In genomic region chr11:65834202-65834601, GRCh38 we compare ENCODE assay signal across 8 cellular contexts. TPM values are rescaled to one million over a fixed set of nuclear protein-coding genes. Genes with fewer than 3 reads are reported as not detected.
DNase-seq lines count a peak whose midpoint lies in the region; ATAC-seq, FAIRE-seq and TF ChIP-seq lines count a peak whose summit lies in the region.

No MANE protein-coding gene starts in this region.

- peaks cover 0 to 10% (median 5%) of the 10 kb centered on the region in 4 donors for H3K4me1 Mint-ChIP-seq in CD4-positive, CD25-positive, alpha-beta regulatory T cell

- H3K79me2 ChIP-seq in KMS-11 (ENCODE audit: insufficient read depth, low read depth), result no peaks in the 10 kb centered on the region

- peak overlapping the region; percentile 71 for H3K4me2 ChIP-seq in KMS-11

- peak overlapping the region; percentile 87 for H2AFZ ChIP-seq in KMS-11 (ENCODE audit: low read depth)

- peaks cover 4% of the 10 kb centered on the region for H3K27me3 ChIP-seq in CD4-positive, CD25-positive, alpha-beta regulatory T cell (ENCODE audit: control insufficient read depth, insufficient read depth, low read length)
- H3K27me3 ChIP-seq in KMS-11 (ENCODE audit: insufficient read depth, low read depth) (peaks cover 16% of the 10 kb centered on the region), esophagus squamous epithelium (peaks cover 0 to 16% (median 0%) of the 10 kb centered on the region in 4 donors), pancreas (no peaks in the 10 kb centered on the region)

- WGBS in esophagus squamous epithelium, 2 donors, result 21 to 32% methylated on average over 4 to 5 of the region's 6 CpGs
- 34 to 37% methylated on average over 6 of the region's 6 CpGs for WGBS in pancreas, 2 donors

- intact Hi-C loops in esophagus squamous epithelium (cut with DNase I) (no loop called here), pancreas (cut with DNase I) (no loop called here)

- H3K9me3 ChIP-seq in CD4-positive, CD25-positive, alpha-beta regulatory T cell (ENCODE audit: control insufficient read depth in 2 of 2, low read length in 2 of 2), result no peaks in the 10 kb centered on the region
- no peaks in the 10 kb centered on the region for H3K9me3 ChIP-seq in esophagus squamous epithelium
- H3K9me3 ChIP-seq in pancreas, result no peaks in the 10 kb centered on the region

- H3K9ac ChIP-seq in KMS-11, result no peak overlapping the region; the same call in 1 of the 2 replicates

- no peak for ATAC-seq in CD4-positive, CD25-positive, alpha-beta regulatory T cell (ENCODE audit: low read depth in 2 of 2)
- peak in 1 of 4 donors; percentile 3 for ATAC-seq in pancreas
- no peak for ATAC-seq in GM19351 (IDR thresholded peaks at IDR 0.05; ENCODE audit: unreplicated experiment)

- no peaks in the 10 kb centered on the region for H3K36me3 ChIP-seq in CD4-positive, CD25-positive, alpha-beta regulatory T cell (ENCODE audit: control insufficient read depth, insufficient read depth, low read length)
- H3K36me3 ChIP-seq in KMS-11 (ENCODE audit: insufficient read depth) (no peaks in the 10 kb centered on the region), esophagus squamous epithelium (no peaks in the 10 kb centered on the region), pancreas (no peaks in the 10 kb centered on the region)

- no peak for DNase-seq in CD4-positive, CD25-positive, alpha-beta regulatory T cell
- no peak for DNase-seq in esophagus squamous epithelium (lab: John Stamatoyannopoulos, UW)
- no peak for DNase-seq in pancreas
- no peak for DNase-seq in hypothalamus (lab: John Stamatoyannopoulos, UW)
- no peak for DNase-seq in SK-N-DZ (ENCODE audit: low spot score)
- no peak for DNase-seq in SW 1271 (lab: John Stamatoyannopoulos, UW)

- no peaks in the 10 kb centered on the region for H3K36me3 Mint-ChIP-seq in CD4-positive, CD25-positive, alpha-beta regulatory T cell

- TF ChIP-seq POLR2A in esophagus squamous epithelium (IDR thresholded peaks at IDR 0.05), result no peak

- no peaks in the 10 kb centered on the region for H3K9me3 Mint-ChIP-seq in CD4-positive, CD25-positive, alpha-beta regulatory T cell

- peaks cover 15% of the 10 kb centered on the region for H3K27me3 Mint-ChIP-seq in CD4-positive, CD25-positive, alpha-beta regulatory T cell

- H3K4me3 ChIP-seq in CD4-positive, CD25-positive, alpha-beta regulatory T cell (ENCODE audit: low read depth, low read length), result peak overlapping the region; percentile 70
- no peak overlapping the region for H3K4me3 ChIP-seq in KMS-11 (IDR thresholded peaks at IDR 0.05; ENCODE audit: insufficient read depth, low read depth, low read length)
- H3K4me3 ChIP-seq in esophagus squamous epithelium, result peak overlapping the region; percentile 37 to 75 (median 54)
- peak overlapping the region in 3 of 4 donors; percentile 33 to 58 (median 42) for H3K4me3 ChIP-seq in pancreas

- H4K20me1 ChIP-seq in KMS-11 (ENCODE audit: insufficient read depth), result no peaks in the 10 kb centered on the region

- FAIRE-seq in pancreas (lab: Jason Lieb, UNC), result no peak

- no peak for TF ChIP-seq CTCF in KMS-11 (conservative IDR thresholded peaks at IDR 0.05; ENCODE audit: low read depth, low read length)
- no peak for TF ChIP-seq CTCF in esophagus squamous epithelium (IDR thresholded peaks at IDR 0.05)
- TF ChIP-seq CTCF in pancreas (IDR thresholded peaks at IDR 0.05), result no peak

- peaks cover 17% of the 10 kb centered on the region for H3K4me1 ChIP-seq in CD4-positive, CD25-positive, alpha-beta regulatory T cell (ENCODE audit: control insufficient read depth, insufficient read depth, low read length, poor library complexity, severe bottlenecking)
- H3K4me1 ChIP-seq in KMS-11 (ENCODE audit: low read depth, poor library complexity, severe bottlenecking) (peaks cover 8% of the 10 kb centered on the region), esophagus squamous epithelium (peaks cover 0 to 19% (median 12%) of the 10 kb centered on the region in 3 donors), pancreas (no peaks in the 10 kb centered on the region)

- no peak overlapping the region for H3K4me3 Mint-ChIP-seq in CD4-positive, CD25-positive, alpha-beta regulatory T cell

- H3K27ac ChIP-seq in CD4-positive, CD25-positive, alpha-beta regulatory T cell (ENCODE audit: insufficient read depth, low read length, poor library complexity, severe bottlenecking), result no peak overlapping the region
- no peak overlapping the region for H3K27ac ChIP-seq in KMS-11
- H3K27ac ChIP-seq in esophagus squamous epithelium, result no peak overlapping the region
- no peak overlapping the region for H3K27ac ChIP-seq in pancreas

- no peak overlapping the region for H3K27ac Mint-ChIP-seq in CD4-positive, CD25-positive, alpha-beta regulatory T cell

RNA-seq across cellular contexts. Expression of gene SNX32, which starts 0.4 kb away (rescaled TPM):
- 0.44 TPM for total RNA-seq in CD4-positive, CD25-positive, alpha-beta regulatory T cell
- polyA plus RNA-seq in CD4-positive, CD25-positive, alpha-beta regulatory T cell, result 1 to 10 TPM in 1 of 4 donors, under 1 TPM in 3; 0.32 to 1.3 (median 0.48) TPM
- under 1 TPM in 1 of 4 donors, not detected in 3; 0.38 TPM for total RNA-seq in esophagus squamous epithelium
- under 1 TPM in 4 of 6 donors, not detected in 2; 0.12 to 0.75 (median 0.43) TPM for total RNA-seq in pancreas
- under 1 TPM; 0.23 to 0.30 TPM for polyA plus RNA-seq in pancreas
- 1.2 and 2.7 TPM in 2 replicates for polyA plus RNA-seq in SK-N-DZ (2014; cell fraction: cytosol; rRNA removed)
- 22.4 and 22.5 TPM in 2 replicates for polyA plus RNA-seq in SK-N-DZ (2014; cell fraction: nucleus; rRNA removed)

RNA-seq across cellular contexts. Expression of gene CFL1, which starts 23.8 kb away (rescaled TPM):
- 737 TPM for total RNA-seq in CD4-positive, CD25-positive, alpha-beta regulatory T cell
- 1,000 to 10,000 TPM; 2,250 to 3,209 (median 2,591) TPM for polyA plus RNA-seq in CD4-positive, CD25-positive, alpha-beta regulatory T cell
- total RNA-seq in esophagus squamous epithelium (100 to 1,000 TPM; 453 to 833 (median 750) TPM), pancreas (100 to 1,000 TPM in 4 of 6 donors, 10 to 100 TPM in 2; 87.8 to 311 (median 148) TPM)
- polyA plus RNA-seq in pancreas, result 100 to 1,000 TPM; 164 to 231 TPM
- 895 and 922 TPM in 2 replicates for polyA plus RNA-seq in SK-N-DZ (2014; cell fraction: cytosol; rRNA removed)
- polyA plus RNA-seq in SK-N-DZ (2014; cell fraction: nucleus; rRNA removed), result 402 and 457 TPM in 2 replicates

RNA-seq across cellular contexts. Expression of gene MUS81, which starts 26.0 kb away (rescaled TPM):
- 51.1 TPM for total RNA-seq in CD4-positive, CD25-positive, alpha-beta regulatory T cell
- 10 to 100 TPM; 22.7 to 24.6 (median 23.6) TPM for polyA plus RNA-seq in CD4-positive, CD25-positive, alpha-beta regulatory T cell
- 10 to 100 TPM; 17.6 to 36.2 (median 31.1) TPM for total RNA-seq in esophagus squamous epithelium
- 10 to 100 TPM; 12.7 to 29.5 (median 18.0) TPM for total RNA-seq in pancreas
- polyA plus RNA-seq in pancreas, result 10 to 100 TPM; 60.7 to 62.6 TPM
- 35.2 and 44.5 TPM in 2 replicates for polyA plus RNA-seq in SK-N-DZ (2014; cell fraction: cytosol; rRNA removed)
- polyA plus RNA-seq in SK-N-DZ (2014; cell fraction: nucleus; rRNA removed), result 271 and 285 TPM in 2 replicates

RNA-seq across cellular contexts. Expression of gene EFEMP2, which starts 38.4 kb away (rescaled TPM):
- 5.8 TPM for total RNA-seq in CD4-positive, CD25-positive, alpha-beta regulatory T cell
- polyA plus RNA-seq in CD4-positive, CD25-positive, alpha-beta regulatory T cell, result under 1 TPM; 0.21 to 0.36 (median 0.29) TPM
- total RNA-seq in esophagus squamous epithelium, result 10 to 100 TPM in 2 of 4 donors, 1 to 10 TPM in 2; 3.6 to 29.0 (median 10.2) TPM
- total RNA-seq in pancreas, result 10 to 100 TPM; 11.3 to 40.6 (median 14.9) TPM
- 10 to 100 TPM; 38.3 to 51.0 TPM for polyA plus RNA-seq in pancreas
- polyA plus RNA-seq in SK-N-DZ (2014; cell fraction: cytosol; rRNA removed), result 14.0 and 14.9 TPM in 2 replicates
- polyA plus RNA-seq in SK-N-DZ (2014; cell fraction: nucleus; rRNA removed), result 46.4 and 59.5 TPM in 2 replicates

RNA-seq across cellular contexts. Expression of gene CTSW, which starts 45.4 kb away (rescaled TPM):
- total RNA-seq in CD4-positive, CD25-positive, alpha-beta regulatory T cell, result 12.4 TPM
- polyA plus RNA-seq in CD4-positive, CD25-positive, alpha-beta regulatory T cell, result 10 to 100 TPM in 3 of 4 donors, 1 to 10 TPM in 1; 3.5 to 35.9 (median 16.9) TPM
- total RNA-seq in esophagus squamous epithelium, result 1 to 10 TPM in 3 of 4 donors, under 1 TPM in 1; 0.21 to 3.6 (median 1.8) TPM
- under 1 TPM in 5 of 6 donors, not detected in 1; 0.14 to 0.72 (median 0.46) TPM for total RNA-seq in pancreas
- polyA plus RNA-seq in pancreas, result under 1 TPM; 0.31 to 0.65 TPM
- not detected in 2 replicates for polyA plus RNA-seq in SK-N-DZ (2014; cell fraction: cytosol; rRNA removed)
- polyA plus RNA-seq in SK-N-DZ (2014; cell fraction: nucleus; rRNA removed), result not detected in 2 replicates
